8 cellular contexts compared by ENCODE assay signal in the genomic region with DNA sequence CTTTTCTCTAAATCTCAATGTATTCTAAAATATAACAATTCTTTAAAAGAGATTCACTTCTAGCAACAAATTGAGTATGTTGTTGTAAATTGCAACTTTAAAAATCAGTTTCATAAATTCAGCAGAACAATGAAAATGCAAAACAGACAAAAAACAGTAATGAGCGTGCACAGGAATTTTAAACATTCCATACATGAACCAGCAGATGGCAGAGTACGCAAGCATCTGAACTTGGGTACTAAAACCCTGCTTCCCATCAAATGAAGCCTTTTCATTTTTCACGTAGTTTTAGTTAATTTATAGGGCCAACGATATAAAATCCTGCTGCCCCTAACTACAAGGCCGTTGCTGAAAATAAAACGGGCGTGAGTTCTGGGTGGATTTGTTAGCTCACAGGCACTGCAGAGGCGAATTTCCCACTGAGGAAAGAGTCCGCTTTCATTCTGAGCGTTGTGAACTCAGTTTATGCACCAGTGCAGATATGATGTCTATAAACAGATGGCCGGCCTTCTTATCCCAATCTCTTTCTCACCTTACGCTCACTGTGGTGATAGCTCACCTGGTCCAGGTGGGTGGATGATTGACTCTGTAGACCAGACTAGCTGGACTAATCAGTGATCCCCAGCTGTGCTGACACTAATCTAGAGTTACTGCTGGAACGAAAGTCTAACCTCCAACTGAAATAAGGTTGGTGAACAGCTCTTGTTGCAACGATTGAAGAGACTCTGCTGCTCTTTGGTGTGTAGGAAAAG.
DNase-seq lines count a peak whose midpoint lies in the region; ATAC-seq and TF ChIP-seq lines count a peak whose summit lies in the region.

No MANE protein-coding gene starts in this region.

- TF ChIP-seq POLR2A in breast epithelium (IDR thresholded peaks at IDR 0.05) (no peak), right lobe of liver (IDR thresholded peaks at IDR 0.05) (no peak)

- no peak overlapping the region for H3K4me3 ChIP-seq in breast epithelium
- H3K4me3 ChIP-seq in right lobe of liver = no peak overlapping the region

- no peaks in the 10 kb centered on the region for H3K36me3 ChIP-seq in breast epithelium
- no peaks in the 10 kb centered on the region for H3K36me3 ChIP-seq in right lobe of liver

- no peaks in the 10 kb centered on the region for H3K27me3 ChIP-seq in breast epithelium
- no peaks in the 10 kb centered on the region for H3K27me3 ChIP-seq in right lobe of liver

- H3K4me1 ChIP-seq in breast epithelium (no peaks in the 10 kb centered on the region), right lobe of liver (peaks cover 0 to 3% (median 0%) of the 10 kb centered on the region in 4 donors)

- peak; percentile 84 for TF ChIP-seq CTCF in HFFc6 (IDR thresholded peaks at IDR 0.05)
- peak in 2 of 3 donors; percentile 41 to 46 for TF ChIP-seq CTCF in breast epithelium (IDR thresholded peaks at IDR 0.05)
- peak; percentile 35 to 72 (median 56) for TF ChIP-seq CTCF in right lobe of liver (IDR thresholded peaks at IDR 0.05)
- TF ChIP-seq CTCF in omental fat pad (IDR thresholded peaks at IDR 0.05) = no peak

- no peaks in the 10 kb centered on the region for H3K9me3 Mint-ChIP-seq in activated T-cell treated with anti-CD3 and anti-CD28 coated beads, Interleukin-2, amount 50 U/mL, for 72 hours
- H3K9me3 Mint-ChIP-seq in activated T-cell treated with anti-CD3 and anti-CD28 coated beads, Interleukin-2, amount 50 U/mL, for 24 hours = no peaks in the 10 kb centered on the region
- H3K9me3 Mint-ChIP-seq in HFFc6 = no peaks in the 10 kb centered on the region

- no peak overlapping the region for H3K4me3 Mint-ChIP-seq in activated T-cell treated with anti-CD3 and anti-CD28 coated beads, Interleukin-2, amount 50 U/mL, for 72 hours
- H3K4me3 Mint-ChIP-seq in activated T-cell treated with anti-CD3 and anti-CD28 coated beads, Interleukin-2, amount 50 U/mL, for 24 hours = no peak overlapping the region
- H3K4me3 Mint-ChIP-seq in HFFc6 = no peak overlapping the region

- H3K36me3 Mint-ChIP-seq in activated T-cell treated with anti-CD3 and anti-CD28 coated beads, Interleukin-2, amount 50 U/mL, for 72 hours (ENCODE audit: insufficient read depth in 2 of 2) = no peaks in the 10 kb centered on the region
- H3K36me3 Mint-ChIP-seq in activated T-cell treated with anti-CD3 and anti-CD28 coated beads, Interleukin-2, amount 50 U/mL, for 24 hours (ENCODE audit: low read depth) = no peaks in the 10 kb centered on the region
- H3K36me3 Mint-ChIP-seq in HFFc6 (ENCODE audit: low read depth) = no peaks in the 10 kb centered on the region

- peak; percentile 2 to 5 for DNase-seq in activated T-cell treated with anti-CD3 and anti-CD28 coated beads, Interleukin-2, amount 50 U/mL, for 72 hours
- DNase-seq in activated T-cell treated with anti-CD3 and anti-CD28 coated beads, Interleukin-2, amount 50 U/mL, for 24 hours = no peak
- DNase-seq in HFFc6 = peak; percentile 36
- DNase-seq in NCI-H510A treated with DMSO at 0.1 percent for 48 hours (lab: John Stamatoyannopoulos, UW) = peak; percentile 85
- no peak for DNase-seq in breast epithelium (ENCODE audit: low spot score in 2 of 2)
- no peak for DNase-seq in right lobe of liver
- no peak for DNase-seq in omental fat pad (ENCODE audit: low spot score)

- H3K9me3 ChIP-seq in breast epithelium (no peaks in the 10 kb centered on the region), right lobe of liver (no peaks in the 10 kb centered on the region)

- no peak overlapping the region for H3K27ac Mint-ChIP-seq in activated T-cell treated with anti-CD3 and anti-CD28 coated beads, Interleukin-2, amount 50 U/mL, for 72 hours
- no peak overlapping the region for H3K27ac Mint-ChIP-seq in activated T-cell treated with anti-CD3 and anti-CD28 coated beads, Interleukin-2, amount 50 U/mL, for 24 hours
- H3K27ac Mint-ChIP-seq in HFFc6 = no peak overlapping the region

- no peak for ATAC-seq in activated T-cell treated with anti-CD3 and anti-CD28 coated beads, Interleukin-2, amount 50 U/mL, for 72 hours (replicated peaks in 1 of 2)
- ATAC-seq in right lobe of liver = peak; percentile 48 to 73 (median 62)
- ATAC-seq in omental fat pad (ENCODE audit: low FRiP score) = no peak
- no peak for ATAC-seq in GM21515 (IDR thresholded peaks at IDR 0.05; ENCODE audit: unreplicated experiment)

- no peaks in the 10 kb centered on the region for H3K27me3 Mint-ChIP-seq in activated T-cell treated with anti-CD3 and anti-CD28 coated beads, Interleukin-2, amount 50 U/mL, for 72 hours (ENCODE audit: low read depth)
- peaks cover 2% of the 10 kb centered on the region for H3K27me3 Mint-ChIP-seq in activated T-cell treated with anti-CD3 and anti-CD28 coated beads, Interleukin-2, amount 50 U/mL, for 24 hours
- H3K27me3 Mint-ChIP-seq in HFFc6 (ENCODE audit: insufficient read depth) = no peaks in the 10 kb centered on the region

- WGBS in right lobe of liver (ENCODE audit: insufficient coverage, low coverage, low lambda C conversion rate, missing lambda C conversion rate) = 18% methylated on average over 13 of the region's 14 CpGs

- intact Hi-C loops in breast epithelium (cut with DNase I; ENCODE audit: low total_unique reads) (no loop called here), right lobe of liver (cut with DNase I) (no loop called here)

- no peaks in the 10 kb centered on the region for H3K4me1 Mint-ChIP-seq in activated T-cell treated with anti-CD3 and anti-CD28 coated beads, Interleukin-2, amount 50 U/mL, for 72 hours (ENCODE audit: low read depth)
- H3K4me1 Mint-ChIP-seq in activated T-cell treated with anti-CD3 and anti-CD28 coated beads, Interleukin-2, amount 50 U/mL, for 24 hours (ENCODE audit: low read depth) = no peaks in the 10 kb centered on the region
- no peaks in the 10 kb centered on the region for H3K4me1 Mint-ChIP-seq in HFFc6 (ENCODE audit: low read depth)

- H3K27ac ChIP-seq in breast epithelium = no peak overlapping the region
- no peak overlapping the region for H3K27ac ChIP-seq in right lobe of liver

Comparison
In these comparisons a context has a peak if more than half of its experiments do, and no peak if none do; other contexts are left out.
1. DNase-seq: peak in activated T-cell treated with anti-CD3 and anti-CD28 coated beads, Interleukin-2, amount 50 U/mL, for 72 hours (2 of 2), HFFc6 (single experiment) and NCI-H510A treated with DMSO at 0.1 percent for 48 hours (single experiment); none in activated T-cell treated with anti-CD3 and anti-CD28 coated beads, Interleukin-2, amount 50 U/mL, for 24 hours (single experiment), breast epithelium (0 of 2), right lobe of liver (0 of 3) and omental fat pad (single experiment).
2. ATAC-seq: peak in right lobe of liver (4 of 4); none in activated T-cell treated with anti-CD3 and anti-CD28 coated beads, Interleukin-2, amount 50 U/mL, for 72 hours (0 of 2), omental fat pad (single experiment) and GM21515 (single experiment).
3. CTCF ChIP-seq: peak in HFFc6 (single experiment), breast epithelium (2 of 3) and right lobe of liver (4 of 4); none in omental fat pad (0 of 3).